13 cellular contexts compared by ENCODE assay signal in genomic region chr22:20511578-20512259, GRCh38. TPM values are rescaled to one million over a fixed set of nuclear protein-coding genes. Genes with fewer than 3 reads are reported as not detected.
DNase-seq lines count a peak whose midpoint lies in the region; ATAC-seq and TF ChIP-seq lines count a peak whose summit lies in the region.
"Had no signal": no experiment of that assay in that cellular context is flagged by ENCODE, and none has a peak within 500 bp of the region (broad histone marks: within the 10 kb centered on the region; RNA-seq: fewer than 3 reads in every experiment).

No MANE protein-coding gene starts in this region.

- CTCF ChIA-PET in activated CD8-positive, alpha-beta T cell treated with anti-CD3 and anti-CD28 coated beads, Interleukin-2, amount 10 ng/mL, durations not matched to agents 7 days and 5 days (lab: Charles Lee) = interaction anchor here (0.6 to 6.3 kb wide), 3 partner anchors 40 to 79 kb away, joined by 3 to 98 read pairs (median 9); no protein-coding TSS in a partner anchor
- CTCF ChIA-PET in activated CD8-positive, alpha-beta T cell treated with anti-CD3 and anti-CD28 coated beads for 36 hours (lab: Charles Lee) = interaction anchor here (0.8 to 4.4 kb wide), 4 partner anchors 13 to 60 kb away, joined by 3 to 25 read pairs (median 4); no protein-coding TSS in a partner anchor

- H3K27ac ChIP-seq in RWPE2 (ENCODE audit: poor library complexity, severe bottlenecking) = peak overlapping the region; percentile 98
- H3K27ac ChIP-seq: thyroid gland had no signal

- TF ChIP-seq CTCF in activated CD8-positive, alpha-beta T cell treated with anti-CD3 and anti-CD28 coated beads for 36 hours (IDR thresholded peaks at IDR 0.05) = no peak
- TF ChIP-seq CTCF in RWPE2 (IDR thresholded peaks at IDR 0.05; ENCODE audit: poor library complexity, severe bottlenecking) = no peak

- H3K9me3 ChIP-seq in RWPE2 (ENCODE audit: severe bottlenecking) = peaks cover 3% of the 10 kb centered on the region
- H3K9me3 ChIP-seq: thyroid gland had no signal

- intact Hi-C loops in activated CD8-positive, alpha-beta T cell treated with anti-CD3 and anti-CD28 coated beads for 36 hours (cut with micrococcal nuclease) = no loop called here

- H3K9me3 Mint-ChIP-seq in activated CD8-positive, alpha-beta T cell treated with anti-CD3 and anti-CD28 coated beads, Interleukin-2, amount 10 ng/mL, durations not matched to agents 7 days and 5 days (ENCODE audit: insufficient read depth) = no peaks in the 10 kb centered on the region
- H3K9me3 Mint-ChIP-seq in activated CD8-positive, alpha-beta T cell treated with anti-CD3 and anti-CD28 coated beads for 36 hours = no peaks in the 10 kb centered on the region
- H3K9me3 Mint-ChIP-seq in stimulated activated naive B cell treated with anti-CD40 and anti-IgM and Interleukin-4, amounts not matched to agents 10 μg/mL and 1 μg/mL and 100 μg/mL, for 72 hours = no peaks in the 10 kb centered on the region

- POLR2A ChIA-PET in activated CD8-positive, alpha-beta T cell treated with anti-CD3 and anti-CD28 coated beads, Interleukin-2, amount 10 ng/mL, durations not matched to agents 7 days and 5 days (lab: Charles Lee) = interaction anchor here (0.5 to 0.9 kb wide), 2 partner anchors 38 to 58 kb away, joined by 3 read pairs; no protein-coding TSS in a partner anchor
- POLR2A ChIA-PET in activated CD8-positive, alpha-beta T cell treated with anti-CD3 and anti-CD28 coated beads for 36 hours (lab: Charles Lee) = interaction anchor here (0.6 to 1.4 kb wide), 4 partner anchors 8 to 44 kb away, joined by 3 to 4 read pairs (median 4); no protein-coding TSS in a partner anchor

- peaks cover 54% of the 10 kb centered on the region for H3K36me3 Mint-ChIP-seq in activated CD8-positive, alpha-beta T cell treated with anti-CD3 and anti-CD28 coated beads, Interleukin-2, amount 10 ng/mL, durations not matched to agents 7 days and 5 days (ENCODE audit: low read depth)
- peaks cover 49% of the 10 kb centered on the region for H3K36me3 Mint-ChIP-seq in activated CD8-positive, alpha-beta T cell treated with anti-CD3 and anti-CD28 coated beads for 36 hours (ENCODE audit: low read depth)
- H3K36me3 Mint-ChIP-seq in stimulated activated naive B cell treated with anti-CD40 and anti-IgM and Interleukin-4, amounts not matched to agents 10 μg/mL and 1 μg/mL and 100 μg/mL, for 72 hours = peaks cover 4 to 42% of the 10 kb centered on the region in 2 donors

- ATAC-seq in activated CD8-positive, alpha-beta T cell treated with anti-CD3 and anti-CD28 coated beads, Interleukin-2, amount 10 ng/mL, durations not matched to agents 7 days and 5 days = no peak
- no peak for ATAC-seq in activated CD8-positive, alpha-beta T cell treated with anti-CD3 and anti-CD28 coated beads for 36 hours
- ATAC-seq in RWPE2 (ENCODE audit: low read depth) = no peak
- no peak for ATAC-seq in stimulated activated naive B cell treated with anti-CD40 and anti-IgM and Interleukin-4, amounts not matched to agents 10 μg/mL and 1 μg/mL and 100 μg/mL, for 72 hours (replicated peaks)
- ATAC-seq in GM21619 (IDR thresholded peaks at IDR 0.05; ENCODE audit: unreplicated experiment) = no peak
- ATAC-seq in HG03520 (IDR thresholded peaks at IDR 0.05; ENCODE audit: unreplicated experiment) = no peak

- H3K4me3 Mint-ChIP-seq in activated CD8-positive, alpha-beta T cell treated with anti-CD3 and anti-CD28 coated beads, Interleukin-2, amount 10 ng/mL, durations not matched to agents 7 days and 5 days = no peak overlapping the region
- H3K4me3 Mint-ChIP-seq in activated CD8-positive, alpha-beta T cell treated with anti-CD3 and anti-CD28 coated beads for 36 hours = no peak overlapping the region
- peak overlapping the region; percentile 28 to 34 for H3K4me3 Mint-ChIP-seq in stimulated activated naive B cell treated with anti-CD40 and anti-IgM and Interleukin-4, amounts not matched to agents 10 μg/mL and 1 μg/mL and 100 μg/mL, for 72 hours

- H3K4me1 Mint-ChIP-seq in activated CD8-positive, alpha-beta T cell treated with anti-CD3 and anti-CD28 coated beads, Interleukin-2, amount 10 ng/mL, durations not matched to agents 7 days and 5 days (ENCODE audit: low read depth) = peaks cover 66% of the 10 kb centered on the region
- H3K4me1 Mint-ChIP-seq in activated CD8-positive, alpha-beta T cell treated with anti-CD3 and anti-CD28 coated beads for 36 hours (ENCODE audit: low read depth) = peaks cover 68% of the 10 kb centered on the region
- H3K4me1 Mint-ChIP-seq in stimulated activated naive B cell treated with anti-CD40 and anti-IgM and Interleukin-4, amounts not matched to agents 10 μg/mL and 1 μg/mL and 100 μg/mL, for 72 hours = peaks cover 51 to 76% of the 10 kb centered on the region in 2 donors

- H3K27me3 ChIP-seq in RWPE2 (ENCODE audit: insufficient read depth, poor library complexity, severe bottlenecking) = no peaks in the 10 kb centered on the region
- H3K27me3 ChIP-seq: thyroid gland had no signal

- peak overlapping the region; percentile 72 for H3K27ac Mint-ChIP-seq in activated CD8-positive, alpha-beta T cell treated with anti-CD3 and anti-CD28 coated beads, Interleukin-2, amount 10 ng/mL, durations not matched to agents 7 days and 5 days
- no peak overlapping the region for H3K27ac Mint-ChIP-seq in activated CD8-positive, alpha-beta T cell treated with anti-CD3 and anti-CD28 coated beads for 36 hours
- H3K27ac Mint-ChIP-seq in stimulated activated naive B cell treated with anti-CD40 and anti-IgM and Interleukin-4, amounts not matched to agents 10 μg/mL and 1 μg/mL and 100 μg/mL, for 72 hours = peak overlapping the region; percentile 69

- H3K4me3 ChIP-seq in RWPE2 (ENCODE audit: severe bottlenecking) = no peak overlapping the region
- H3K4me3 ChIP-seq: thyroid gland had no signal

- peaks cover 42% of the 10 kb centered on the region for H3K4me1 ChIP-seq in RWPE2 (ENCODE audit: insufficient read depth, poor library complexity, severe bottlenecking)

- H3K27me3 Mint-ChIP-seq in activated CD8-positive, alpha-beta T cell treated with anti-CD3 and anti-CD28 coated beads, Interleukin-2, amount 10 ng/mL, durations not matched to agents 7 days and 5 days (ENCODE audit: low read depth) = no peaks in the 10 kb centered on the region
- no peaks in the 10 kb centered on the region for H3K27me3 Mint-ChIP-seq in activated CD8-positive, alpha-beta T cell treated with anti-CD3 and anti-CD28 coated beads for 36 hours
- H3K27me3 Mint-ChIP-seq in stimulated activated naive B cell treated with anti-CD40 and anti-IgM and Interleukin-4, amounts not matched to agents 10 μg/mL and 1 μg/mL and 100 μg/mL, for 72 hours = no peaks in the 10 kb centered on the region

- DNase-seq in activated CD8-positive, alpha-beta T cell treated with anti-CD3 and anti-CD28 coated beads, Interleukin-2, amount 10 ng/mL, durations not matched to agents 7 days and 5 days = no peak
- no peak for DNase-seq in activated CD8-positive, alpha-beta T cell treated with anti-CD3 and anti-CD28 coated beads for 36 hours
- DNase-seq in RWPE2 (ENCODE audit: low spot score) (no peak), kidney tubule cell (ENCODE audit: low spot score) (peak; percentile 22), NCI-H345 (lab: John Stamatoyannopoulos, UW) (no peak)
- DNase-seq in stimulated activated naive B cell treated with anti-CD40 and anti-IgM and Interleukin-4, amounts not matched to agents 10 μg/mL and 1 μg/mL and 100 μg/mL, for 72 hours = no peak
- DNase-seq: dermis blood vessel endothelial cell, foreskin fibroblast, NCI-H1417, NCI-H446 treated with DMSO at 0.1 percent for 48 hours, thyroid gland had no signal

- H3K36me3 ChIP-seq in RWPE2 (ENCODE audit: low read depth) = peaks cover 48% of the 10 kb centered on the region
- H3K36me3 ChIP-seq: thyroid gland had no signal

RNA-seq across cellular contexts. Expression of gene MED15, which starts 4.3 kb away (rescaled TPM):
- 100 to 1,000 TPM; 155 to 161 TPM for total RNA-seq in activated CD8-positive, alpha-beta T cell treated with anti-CD3 and anti-CD28 coated beads, Interleukin-2, amount 10 ng/mL, durations not matched to agents 7 days and 5 days
- 100 to 1,000 TPM; 110 to 118 TPM for total RNA-seq in activated CD8-positive, alpha-beta T cell treated with anti-CD3 and anti-CD28 coated beads for 36 hours

RNA-seq across cellular contexts. Expression of gene KLHL22, which starts 16.1 kb away (rescaled TPM):
- 10 to 100 TPM; 29.2 to 30.1 TPM for total RNA-seq in activated CD8-positive, alpha-beta T cell treated with anti-CD3 and anti-CD28 coated beads, Interleukin-2, amount 10 ng/mL, durations not matched to agents 7 days and 5 days
- total RNA-seq in activated CD8-positive, alpha-beta T cell treated with anti-CD3 and anti-CD28 coated beads for 36 hours = 10 to 100 TPM; 16.3 to 17.9 TPM

Comparison
In these comparisons a context has a peak if more than half of its experiments do, and no peak if none do; other contexts are left out.
1. H3K4me3 Mint-ChIP-seq: peak in stimulated activated naive B cell treated with anti-CD40 and anti-IgM and Interleukin-4, amounts not matched to agents 10 μg/mL and 1 μg/mL and 100 μg/mL, for 72 hours (2 of 2); none in activated CD8-positive, alpha-beta T cell treated with anti-CD3 and anti-CD28 coated beads, Interleukin-2, amount 10 ng/mL, durations not matched to agents 7 days and 5 days (single experiment) and activated CD8-positive, alpha-beta T cell treated with anti-CD3 and anti-CD28 coated beads for 36 hours (single experiment).